ENCODE assay signal across 3 cellular contexts in genomic region chr6:161657-162056, GRCh38.
A peak's percentile ranks its signal among the peaks of the same experiment; 100 is the strongest.
DNase-seq lines count a peak whose midpoint lies in the region; ATAC-seq, FAIRE-seq and TF ChIP-seq lines count a peak whose summit lies in the region.
"Not testable (repeated sequence)": the region's sequence is repeated elsewhere in the genome, so short reads cannot be mapped to it uniquely, and the experiment has no call there.

No MANE protein-coding gene starts in this region.

- DNase-seq in activated CD4-positive, alpha-beta T cell treated with anti-CD3 and anti-CD28 coated beads, Interleukin-2, amount 10 ng/mL, durations not matched to agents 24 days and 14 days: peak; percentile 19
- not testable (repeated sequence) for DNase-seq in K562 (ENCODE audit: extremely low read depth in 1 of 4, low spot score in 3 of 4)

- not testable (repeated sequence) for H3K36me3 ChIP-seq in HEK293 (ENCODE audit: control insufficient read depth in 2 of 2, insufficient read depth in 1 of 2, low read length in 2 of 2); K562 (ENCODE audit: control insufficient read depth, insufficient read depth, low read length)

- not testable (repeated sequence) for H3K27ac ChIP-seq in HEK293 (ENCODE audit: extremely low read depth, low read depth, low read length); K562 (ENCODE audit: extremely low read depth, low read depth, low read length)

- in situ Hi-C loops in K562 (cut with MboI): not testable (repeated sequence)

- not testable (repeated sequence) for H3K27ac Mint-ChIP-seq in activated CD4-positive, alpha-beta T cell treated with anti-CD3 and anti-CD28 coated beads, Interleukin-2, amount 10 ng/mL, durations not matched to agents 24 days and 14 days

- TF ChIP-seq EP300 in K562 (IDR thresholded peaks at IDR 0.05; ENCODE audit: low read length): not testable (repeated sequence)

- H3K36me3 Mint-ChIP-seq in activated CD4-positive, alpha-beta T cell treated with anti-CD3 and anti-CD28 coated beads, Interleukin-2, amount 10 ng/mL, durations not matched to agents 24 days and 14 days (ENCODE audit: low read depth): not testable (repeated sequence)

- not testable (repeated sequence) for H3K9me3 Mint-ChIP-seq in activated CD4-positive, alpha-beta T cell treated with anti-CD3 and anti-CD28 coated beads, Interleukin-2, amount 10 ng/mL, durations not matched to agents 24 days and 14 days

- TF ChIP-seq POLR2A in K562 (conservative IDR thresholded peaks at IDR 0.05): not testable (repeated sequence)

- FAIRE-seq in K562 (lab: Jason Lieb, UNC): not testable (repeated sequence)

- H3K4me3 ChIP-seq in HEK293 (ENCODE audit: low read depth, low read length); K562: not testable (repeated sequence)

- not testable (repeated sequence) for TF ChIP-seq CTCF in HEK293 (tag by site-specific recombination; IDR thresholded peaks at IDR 0.05); K562 (IDR thresholded peaks at IDR 0.05 in 2 of 3, conservative IDR thresholded peaks at IDR 0.05 in 1 of 3; ENCODE audit: insufficient read depth in 2 of 3, low read depth in 1 of 3, low read length in 3 of 3)

- ATAC-seq in K562: not testable (repeated sequence)

- H2AFZ ChIP-seq in K562 (ENCODE audit: low read depth, low read length): not testable (repeated sequence)

- TF ChIP-seq RAD21 in K562 (CRISPR knock-in tag; conservative IDR thresholded peaks at IDR 0.05 in 1 of 2, IDR thresholded peaks at IDR 0.05 in 1 of 2): not testable (repeated sequence)

- not testable (repeated sequence) for H3K9ac ChIP-seq in K562 (ENCODE audit: insufficient read depth in 1 of 2, low read depth in 2 of 2, low read length in 2 of 2)

- not testable (repeated sequence) for H3K79me2 ChIP-seq in K562 (ENCODE audit: control insufficient read depth, insufficient read depth, low read length)

- POLR2A ChIA-PET in HEK293 (lab: Yijun Ruan, JAX); K562 (lab: Yijun Ruan, JAX): not testable (repeated sequence)

- intact Hi-C loops in activated CD4-positive, alpha-beta T cell treated with anti-CD3 and anti-CD28 coated beads, Interleukin-2, amount 10 ng/mL, durations not matched to agents 24 days and 14 days (cut with micrococcal nuclease); K562 (cut with micrococcal nuclease): not testable (repeated sequence)

- H3K9me3 ChIP-seq in HEK293 (ENCODE audit: control insufficient read depth, insufficient read depth, low read depth, low read length); K562 (replicated peaks; ENCODE audit: control insufficient read depth, insufficient read depth, low read depth, low read length): not testable (repeated sequence)

- not testable (repeated sequence) for H3K4me2 ChIP-seq in K562 (ENCODE audit: insufficient read depth, low read length)

- H3K9me1 ChIP-seq in K562 (ENCODE audit: control insufficient read depth, insufficient read depth, low read length): not testable (repeated sequence)

- H3K27me3 Mint-ChIP-seq in activated CD4-positive, alpha-beta T cell treated with anti-CD3 and anti-CD28 coated beads, Interleukin-2, amount 10 ng/mL, durations not matched to agents 24 days and 14 days: peaks cover 42% of the 10 kb centered on the region

- not testable (repeated sequence) for H3K4me3 Mint-ChIP-seq in activated CD4-positive, alpha-beta T cell treated with anti-CD3 and anti-CD28 coated beads, Interleukin-2, amount 10 ng/mL, durations not matched to agents 24 days and 14 days

- H3K4me1 Mint-ChIP-seq in activated CD4-positive, alpha-beta T cell treated with anti-CD3 and anti-CD28 coated beads, Interleukin-2, amount 10 ng/mL, durations not matched to agents 24 days and 14 days: not testable (repeated sequence)

- not testable (repeated sequence) for BruUV-seq in K562 (replicated peaks; lab: Mats Ljungman, UMichigan)

- WGBS in K562 (ENCODE audit: insufficient coverage, low coverage, missing lambda C conversion rate): 2% methylated on average over 2 of the region's 2 CpGs

- not testable (repeated sequence) for H4K20me1 ChIP-seq in K562 (replicated peaks; ENCODE audit: control insufficient read depth, insufficient read depth, low read length)

- CTCF ChIA-PET in HEK293 (lab: Yijun Ruan, JAX); K562 (lab: Yijun Ruan, JAX; ENCODE audit: low intra/inter-chr PET ratio): not testable (repeated sequence)

- not testable (repeated sequence) for H3K27me3 ChIP-seq in K562 (ENCODE audit: control insufficient read depth in 2 of 2, insufficient read depth in 2 of 2, low read length in 2 of 2)

- H3K4me1 ChIP-seq in HEK293 (ENCODE audit: control insufficient read depth, insufficient read depth, low read length); K562 (replicated peaks in 1 of 2; ENCODE audit: control insufficient read depth in 2 of 2, insufficient read depth in 2 of 2, low read length in 2 of 2): not testable (repeated sequence)

TF ChIP-seq in HEK293, 187 proteins besides CTCF, POLR2A, EP300 and RAD21:
- peak; percentile 96 for TF ChIP-seq ZNF146 (tag by site-specific recombination; IDR thresholded peaks at IDR 0.05)

TF ChIP-seq in K562, 482 proteins besides CTCF, POLR2A, EP300 and RAD21:
- peak; percentile 77 for TF ChIP-seq ZNF146 (CRISPR knock-in tag; IDR thresholded peaks at IDR 0.05; ENCODE audit: unreplicated experiment)
